8 cellular contexts compared by ENCODE assay signal in genomic region chr6:33571637-33572316, GRCh38. TPM values are rescaled to one million over a fixed set of nuclear protein-coding genes. Genes with fewer than 3 reads are reported as not detected.
DNase-seq lines count a peak whose midpoint lies in the region; ATAC-seq and TF ChIP-seq lines count a peak whose summit lies in the region.

No MANE protein-coding gene starts in this region.

- DNase-seq in activated naive CD4-positive, alpha-beta T cell treated with Interleukin-2 at 50 U/mL for 16 hours = no peak
- DNase-seq in cardiac fibroblast (ENCODE audit: low read depth in 2 of 2) (no peak), mesenchymal stem cell (no peak), aorta (no peak), DMS153 (lab: John Stamatoyannopoulos, UW) (no peak), NCI-H524 (lab: John Stamatoyannopoulos, UW) (no peak), NCI-H1694 (lab: John Stamatoyannopoulos, UW) (no peak)

- ATAC-seq in aorta (ENCODE audit: low FRiP score) = peak; percentile 13

- H3K4ac ChIP-seq in mesenchymal stem cell (ENCODE audit: low read depth in 1 of 2, low read length in 2 of 2) = peak overlapping the region; percentile 9 to 25

- WGBS in mesenchymal stem cell = 88% methylated on average over 10 of the region's 11 CpGs
- 34 to 36% methylated on average over 11 of the region's 11 CpGs for WGBS in aorta, 2 donors

- intact Hi-C loops in aorta (cut with DNase I) = loop anchor here (10.0 kb wide), 2 partner anchors 117 to 157 kb away; partner anchors contain the start of genes CUTA (in 1 of the 2), PHF1 (in 1 of the 2) and ZBTB9 (in 1 of the 2)

- peaks cover 12% of the 10 kb centered on the region for H3K79me1 ChIP-seq in mesenchymal stem cell (replicated peaks; ENCODE audit: low read length, poor library complexity, severe bottlenecking)

- H3K4me3 ChIP-seq in cardiac fibroblast (replicated peaks in 1 of 2; ENCODE audit: low read depth in 2 of 2, low read length in 2 of 2) = peak overlapping the region; percentile 63 to 69
- peak overlapping the region; percentile 64 to 85 for H3K4me3 ChIP-seq in mesenchymal stem cell (ENCODE audit: insufficient read depth in 1 of 2, low read depth in 1 of 2, low read length in 2 of 2)
- H3K4me3 ChIP-seq in aorta (ENCODE audit: low read length in 2 of 2) = peak overlapping the region; percentile 11 to 74

- H3K27me3 ChIP-seq in mesenchymal stem cell (ENCODE audit: control insufficient read depth in 1 of 2, insufficient read depth in 1 of 2, low read length in 2 of 2) (no peaks in the 10 kb centered on the region), aorta (ENCODE audit: control insufficient read depth in 1 of 2, insufficient read depth in 2 of 2, low read length in 1 of 2) (no peaks in the 10 kb centered on the region)

- no peaks in the 10 kb centered on the region for H3K27me3 Mint-ChIP-seq in activated naive CD4-positive, alpha-beta T cell treated with anti-CD3 and anti-CD28 coated beads, Interleukin-2, amount 50 U/mL, for 24 hours

- peaks cover 35 to 46% of the 10 kb centered on the region in 2 experiments for H3K36me3 ChIP-seq in mesenchymal stem cell (ENCODE audit: control insufficient read depth in 1 of 2, insufficient read depth in 2 of 2, low read depth in 1 of 2, low read length in 2 of 2)
- peaks cover 0 to 2% of the 10 kb centered on the region in 2 donors for H3K36me3 ChIP-seq in aorta (ENCODE audit: control insufficient read depth in 1 of 2, insufficient read depth in 2 of 2, low read length in 1 of 2)

- H3K9me3 Mint-ChIP-seq in activated naive CD4-positive, alpha-beta T cell treated with anti-CD3 and anti-CD28 coated beads, Interleukin-2, amount 50 U/mL, for 24 hours = no peaks in the 10 kb centered on the region

- no peak overlapping the region for H3K23ac ChIP-seq in mesenchymal stem cell (ENCODE audit: low read length in 2 of 2)

- peaks cover 3% of the 10 kb centered on the region for H3K4me1 ChIP-seq in mesenchymal stem cell (ENCODE audit: control insufficient read depth, insufficient read depth, low read depth, low read length)
- no peaks in the 10 kb centered on the region for H3K4me1 ChIP-seq in aorta (ENCODE audit: control insufficient read depth in 1 of 2, insufficient read depth in 2 of 2, low read length in 2 of 2)

- H4K8ac ChIP-seq in mesenchymal stem cell (ENCODE audit: low read length) = peak overlapping the region; percentile 96

- no peak overlapping the region for H4K91ac ChIP-seq in mesenchymal stem cell (ENCODE audit: low read length)

- no peak overlapping the region for H2BK120ac ChIP-seq in mesenchymal stem cell (ENCODE audit: low read depth, low read length)

- peak overlapping the region; percentile 99 for H3K4me2 ChIP-seq in mesenchymal stem cell (ENCODE audit: low read length, poor library complexity, severe bottlenecking)

- H3K9me3 ChIP-seq in mesenchymal stem cell (ENCODE audit: control insufficient read depth, low read length) = no peaks in the 10 kb centered on the region
- H3K9me3 ChIP-seq in aorta (ENCODE audit: control insufficient read depth, low read length) = no peaks in the 10 kb centered on the region

- H3K9ac ChIP-seq in mesenchymal stem cell (ENCODE audit: low read length) = peak overlapping the region; percentile 91

- H2BK15ac ChIP-seq in mesenchymal stem cell (ENCODE audit: low read depth, poor library complexity, severe bottlenecking) = no peak overlapping the region

- H2AFZ ChIP-seq in mesenchymal stem cell (ENCODE audit: low read depth, low read length) = peak overlapping the region; percentile 43

- H3K4me1 Mint-ChIP-seq in activated naive CD4-positive, alpha-beta T cell treated with anti-CD3 and anti-CD28 coated beads, Interleukin-2, amount 50 U/mL, for 24 hours = peaks cover 34% of the 10 kb centered on the region

- H3K27ac ChIP-seq in mesenchymal stem cell (ENCODE audit: low read length, poor library complexity, severe bottlenecking) = no peak overlapping the region
- H3K27ac ChIP-seq in aorta (ENCODE audit: low read depth in 1 of 2, low read length in 2 of 2) = peak overlapping the region in 1 of 2 donors; percentile 86

- no peak overlapping the region for H2BK5ac ChIP-seq in mesenchymal stem cell (ENCODE audit: low read depth, low read length, poor library complexity, severe bottlenecking)

- H2AK5ac ChIP-seq in mesenchymal stem cell (ENCODE audit: low read length, severe bottlenecking) = no peak overlapping the region

- no peak overlapping the region for H3K14ac ChIP-seq in mesenchymal stem cell (ENCODE audit: low read length in 2 of 2)

- H3K18ac ChIP-seq in mesenchymal stem cell (ENCODE audit: low read depth in 1 of 2, low read length in 2 of 2) = peak overlapping the region in 1 of 2 experiments; percentile 76

- peak overlapping the region in 1 of 2 experiments; percentile 26 for H2BK12ac ChIP-seq in mesenchymal stem cell (ENCODE audit: low read length in 2 of 2)

- H3K27ac Mint-ChIP-seq in activated naive CD4-positive, alpha-beta T cell treated with anti-CD3 and anti-CD28 coated beads, Interleukin-2, amount 50 U/mL, for 24 hours = peak overlapping the region; percentile 99

- peaks cover 7% of the 10 kb centered on the region for H3K36me3 Mint-ChIP-seq in activated naive CD4-positive, alpha-beta T cell treated with anti-CD3 and anti-CD28 coated beads, Interleukin-2, amount 50 U/mL, for 24 hours

- H3K4me3 Mint-ChIP-seq in activated naive CD4-positive, alpha-beta T cell treated with anti-CD3 and anti-CD28 coated beads, Interleukin-2, amount 50 U/mL, for 24 hours = peak overlapping the region; percentile 94

- no peak for TF ChIP-seq CTCF in cardiac fibroblast (IDR thresholded peaks at IDR 0.05; ENCODE audit: low read depth, low read length)

RNA-seq across cellular contexts. Expression of gene BAK1, which starts 8.3 kb away (rescaled TPM):
- 15.2 TPM for polyA plus RNA-seq in mesenchymal stem cell (2013, experiment 1 of 2)
- polyA plus RNA-seq in mesenchymal stem cell (2013, experiment 2 of 2) = 15.1 TPM
- total RNA-seq in aorta = 10 to 100 TPM; 12.4 to 15.0 TPM
- 10 to 100 TPM; 13.4 to 21.8 TPM for polyA plus RNA-seq in aorta

RNA-seq across cellular contexts. Expression of gene ITPR3, which starts 49.3 kb away (rescaled TPM):
- polyA plus RNA-seq in mesenchymal stem cell (2013, experiment 1 of 2) = 4.6 TPM
- polyA plus RNA-seq in mesenchymal stem cell (2013, experiment 2 of 2) = 4.5 TPM
- total RNA-seq in aorta = 10 to 100 TPM; 11.9 to 28.8 TPM
- polyA plus RNA-seq in aorta = 1 to 10 TPM; 4.6 to 7.0 TPM
